ENCODE assay signal across 1 cellular context in the genomic region with DNA sequence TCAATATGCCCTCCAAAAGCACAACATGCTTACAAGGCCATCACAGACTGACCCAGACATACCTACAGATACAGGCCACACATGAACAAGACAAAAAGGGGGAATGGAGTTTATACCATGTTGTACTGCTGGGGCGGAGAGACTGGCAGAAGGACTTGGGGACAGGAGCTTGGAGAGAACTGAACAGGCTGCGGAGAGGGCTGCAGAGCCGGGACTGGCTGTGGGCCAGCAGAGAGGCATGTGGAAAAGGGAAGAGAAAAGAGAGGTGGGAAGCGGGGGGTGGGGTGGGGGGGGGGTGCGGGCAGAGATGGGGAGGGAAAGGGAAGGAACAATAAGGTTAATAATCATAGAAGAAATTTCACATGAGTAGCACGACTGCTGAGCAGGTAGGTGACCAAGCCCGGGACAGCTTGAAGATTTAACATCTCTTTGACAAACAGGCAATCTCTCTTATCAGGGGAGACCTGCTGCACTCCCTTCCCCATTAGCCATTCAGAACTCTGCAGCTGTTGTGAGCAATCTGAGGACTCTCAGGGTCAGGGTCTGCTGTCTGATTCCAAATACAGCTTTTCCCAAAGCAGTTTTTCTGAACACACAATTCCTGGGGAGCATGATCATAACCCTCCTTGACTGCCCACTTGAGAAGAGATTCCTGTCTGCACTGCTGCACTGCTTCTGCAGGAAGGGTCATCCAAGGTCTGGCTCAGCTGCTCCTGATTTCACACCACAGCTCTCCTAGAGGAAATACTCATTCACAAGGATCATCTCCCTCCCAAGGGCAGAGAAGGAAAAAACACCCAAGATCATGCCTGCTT.
TF ChIP-seq lines count a peak whose summit lies in the region.

No MANE protein-coding gene starts in this region.

TF ChIP-seq in SK-N-SH treated with all-trans-retinoic acid at 6 μM for 48 hours, 23 proteins besides CTCF, POLR2A, EP300 and RAD21 (continued from another document):
- TF ChIP-seq, protein P1, sequence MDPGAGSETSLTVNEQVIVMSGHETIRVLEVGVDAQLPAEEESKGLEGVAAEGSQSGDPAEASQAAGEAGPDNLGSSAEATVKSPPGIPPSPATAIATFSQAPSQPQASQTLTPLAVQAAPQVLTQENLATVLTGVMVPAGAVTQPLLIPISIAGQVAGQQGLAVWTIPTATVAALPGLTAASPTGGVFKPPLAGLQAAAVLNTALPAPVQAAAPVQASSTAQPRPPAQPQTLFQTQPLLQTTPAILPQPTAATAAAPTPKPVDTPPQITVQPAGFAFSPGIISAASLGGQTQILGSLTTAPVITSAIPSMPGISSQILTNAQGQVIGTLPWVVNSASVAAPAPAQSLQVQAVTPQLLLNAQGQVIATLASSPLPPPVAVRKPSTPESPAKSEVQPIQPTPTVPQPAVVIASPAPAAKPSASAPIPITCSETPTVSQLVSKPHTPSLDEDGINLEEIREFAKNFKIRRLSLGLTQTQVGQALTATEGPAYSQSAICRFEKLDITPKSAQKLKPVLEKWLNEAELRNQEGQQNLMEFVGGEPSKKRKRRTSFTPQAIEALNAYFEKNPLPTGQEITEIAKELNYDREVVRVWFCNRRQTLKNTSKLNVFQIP (CRISPR knock-in tag; IDR thresholded peaks at IDR 0.05; ENCODE audit: borderline replicate concordance, low read depth) = no peak
- TF ChIP-seq ARNTL (CRISPR knock-in tag; IDR thresholded peaks at IDR 0.05; ENCODE audit: borderline replicate concordance, low read depth) = no peak
- no peak for TF ChIP-seq CSRNP3 (CRISPR knock-in tag; IDR thresholded peaks at IDR 0.05)
- TF ChIP-seq TSHZ2 (CRISPR knock-in tag; IDR thresholded peaks at IDR 0.05) = no peak
- no peak for TF ChIP-seq ZNF565 (CRISPR knock-in tag; conservative IDR thresholded peaks at IDR 0.05; ENCODE audit: low read depth)
- no peak for TF ChIP-seq ZNF70 (CRISPR knock-in tag; IDR thresholded peaks at IDR 0.05)
